Comparison of ENCODE assay signal across 1 cellular context in genomic region chr10:110567201-110568054, GRCh38.
A peak's percentile ranks its signal among the peaks of the same experiment; 100 is the strongest.
TF ChIP-seq lines count a peak whose summit lies in the region.

Gene SMC3 (plus strand): TSS chr10:110567695. CDS start chr10:110567817, 122 bp downstream.

TF ChIP-seq in K562, 482 proteins besides CTCF, POLR2A, EP300 and RAD21 (continued from another document and continues in another):
- TF ChIP-seq GMEB1 (CRISPR knock-in tag; IDR thresholded peaks at IDR 0.05) (0 out of 2 replicates have a peak, but pooled peaks have one; percentile 12), ZFX (CRISPR knock-in tag; IDR thresholded peaks at IDR 0.05) (peak; percentile 80), E2F8 (IDR thresholded peaks at IDR 0.05; ENCODE audit: low read depth, partially characterized antibody) (peak; percentile 72), WHSC1 (IDR thresholded peaks at IDR 0.05; ENCODE audit: low read length) (no peak), ATF7 (IDR thresholded peaks at IDR 0.05) (peak; percentile 100), ZKSCAN3 (CRISPR knock-in tag; IDR thresholded peaks at IDR 0.05) (no peak), RFX1 (IDR thresholded peaks at IDR 0.05) (peak; percentile 19; the same call in 1 of the 2 replicates), NR2C2 (CRISPR knock-in tag; IDR thresholded peaks at IDR 0.05) (peak; percentile 56; the same call in 1 of the 2 replicates), NR2C2 (tag; IDR thresholded peaks at IDR 0.05) (peak; percentile 89), NFYB (IDR thresholded peaks at IDR 0.05; ENCODE audit: extremely low read depth, insufficient read length) (peak; percentile 18), ZNF589 (CRISPR knock-in tag; IDR thresholded peaks at IDR 0.05; ENCODE audit: low read depth) (peak; percentile 49; the same call in 1 of the 2 replicates), RBBP5 (IDR thresholded peaks at IDR 0.05; ENCODE audit: borderline replicate concordance, insufficient read depth, low read length, poor library complexity, severe bottlenecking) (peak; percentile 54), TBP (optimal IDR thresholded peaks at IDR 0.05; ENCODE audit: low read depth, low read length) (peak; percentile 63), TCF7L2 (IDR thresholded peaks at IDR 0.05; ENCODE audit: low read depth, low read length) (peak; percentile 91), POLR2H (tag; IDR thresholded peaks at IDR 0.05; ENCODE audit: low read depth) (peak; percentile 72), CBX3 (IDR thresholded peaks at IDR 0.05; ENCODE audit: borderline replicate concordance in 1 of 2, low read length in 2 of 2) (peak in 1 of 2 experiments; percentile 70; a peak in 1 of 3 replicates), CREB1 (IDR thresholded peaks at IDR 0.05) (0 out of 2 replicates have a peak, but pooled peaks have one; percentile 11), CREB1 (CRISPR knock-in tag; IDR thresholded peaks at IDR 0.05) (peak; percentile 43; the same call in 1 of the 2 replicates), ZBTB2 (IDR thresholded peaks at IDR 0.05) (no peak), MBD2 (IDR thresholded peaks at IDR 0.05; ENCODE audit: borderline replicate concordance, low read depth) (peak; percentile 89), MYBL2 (IDR thresholded peaks at IDR 0.05; ENCODE audit: low read depth) (peak; percentile 94), MYBL2 (CRISPR knock-in tag; IDR thresholded peaks at IDR 0.05; ENCODE audit: borderline replicate concordance) (no peak), CBX1 (IDR thresholded peaks at IDR 0.05; ENCODE audit: low read depth) (0 out of 2 replicates have a peak, but pooled peaks have one; percentile 33), JUN (IDR thresholded peaks at IDR 0.05; ENCODE audit: borderline replicate concordance, low read depth, low read length) (peak; percentile 58; the same call in 1 of the 2 replicates), JUN (CRISPR knock-in tag; IDR thresholded peaks at IDR 0.05; ENCODE audit: borderline replicate concordance) (no peak), ZNF76 (CRISPR knock-in tag; IDR thresholded peaks at IDR 0.05; ENCODE audit: borderline replicate concordance) (no peak), ZC3H11A (IDR thresholded peaks at IDR 0.05; ENCODE audit: low read depth, low read length) (no peak), ZNF224 (CRISPR knock-in tag; IDR thresholded peaks at IDR 0.05) (no peak), EGR1 (conservative IDR thresholded peaks at IDR 0.05) (peak; percentile 80), TAF1 (IDR thresholded peaks at IDR 0.05; ENCODE audit: control insufficient read depth, extremely low read depth, insufficient read depth, low read length, severe bottlenecking) (peak; percentile 58), MAFF (IDR thresholded peaks at IDR 0.05; ENCODE audit: low read length) (peak; percentile 68; the same call in 1 of the 2 replicates), ZNF445 (CRISPR knock-in tag; IDR thresholded peaks at IDR 0.05; ENCODE audit: low read depth) (no peak), CBFA2T2 (conservative IDR thresholded peaks at IDR 0.05) (peak; percentile 35; the same call in 1 of the 2 replicates), MAZ (CRISPR knock-in tag; conservative IDR thresholded peaks at IDR 0.05 in 1 of 2, IDR thresholded peaks at IDR 0.05 in 1 of 2) (peak in 1 of 2 experiments; percentile 54; a peak in 3 of 4 replicates), CHCHD3 (CRISPR knock-in tag; IDR thresholded peaks at IDR 0.05) (no peak), ELK1 (CRISPR knock-in tag; IDR thresholded peaks at IDR 0.05) (no peak), PHF8 (IDR thresholded peaks at IDR 0.05; ENCODE audit: borderline replicate concordance, low read length) (peak; percentile 81; the same call in 1 of the 2 replicates)
- TF ChIP-seq, protein P1, sequence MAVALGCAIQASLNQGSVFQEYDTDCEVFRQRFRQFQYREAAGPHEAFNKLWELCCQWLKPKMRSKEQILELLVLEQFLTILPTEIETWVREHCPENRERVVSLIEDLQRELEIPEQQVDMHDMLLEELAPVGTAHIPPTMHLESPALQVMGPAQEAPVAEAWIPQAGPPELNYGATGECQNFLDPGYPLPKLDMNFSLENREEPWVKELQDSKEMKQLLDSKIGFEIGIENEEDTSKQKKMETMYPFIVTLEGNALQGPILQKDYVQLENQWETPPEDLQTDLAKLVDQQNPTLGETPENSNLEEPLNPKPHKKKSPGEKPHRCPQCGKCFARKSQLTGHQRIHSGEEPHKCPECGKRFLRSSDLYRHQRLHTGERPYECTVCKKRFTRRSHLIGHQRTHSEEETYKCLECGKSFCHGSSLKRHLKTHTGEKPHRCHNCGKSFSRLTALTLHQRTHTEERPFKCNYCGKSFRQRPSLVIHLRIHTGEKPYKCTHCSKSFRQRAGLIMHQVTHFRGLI (CRISPR knock-in tag; IDR thresholded peaks at IDR 0.05): no peak
- TF ChIP-seq, protein P2, sequence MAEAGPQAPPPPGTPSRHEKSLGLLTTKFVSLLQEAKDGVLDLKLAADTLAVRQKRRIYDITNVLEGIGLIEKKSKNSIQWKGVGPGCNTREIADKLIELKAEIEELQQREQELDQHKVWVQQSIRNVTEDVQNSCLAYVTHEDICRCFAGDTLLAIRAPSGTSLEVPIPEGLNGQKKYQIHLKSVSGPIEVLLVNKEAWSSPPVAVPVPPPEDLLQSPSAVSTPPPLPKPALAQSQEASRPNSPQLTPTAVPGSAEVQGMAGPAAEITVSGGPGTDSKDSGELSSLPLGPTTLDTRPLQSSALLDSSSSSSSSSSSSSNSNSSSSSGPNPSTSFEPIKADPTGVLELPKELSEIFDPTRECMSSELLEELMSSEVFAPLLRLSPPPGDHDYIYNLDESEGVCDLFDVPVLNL (CRISPR knock-in tag; IDR thresholded peaks at IDR 0.05; ENCODE audit: low read depth): peak; percentile 94
- TF ChIP-seq, protein P3, sequence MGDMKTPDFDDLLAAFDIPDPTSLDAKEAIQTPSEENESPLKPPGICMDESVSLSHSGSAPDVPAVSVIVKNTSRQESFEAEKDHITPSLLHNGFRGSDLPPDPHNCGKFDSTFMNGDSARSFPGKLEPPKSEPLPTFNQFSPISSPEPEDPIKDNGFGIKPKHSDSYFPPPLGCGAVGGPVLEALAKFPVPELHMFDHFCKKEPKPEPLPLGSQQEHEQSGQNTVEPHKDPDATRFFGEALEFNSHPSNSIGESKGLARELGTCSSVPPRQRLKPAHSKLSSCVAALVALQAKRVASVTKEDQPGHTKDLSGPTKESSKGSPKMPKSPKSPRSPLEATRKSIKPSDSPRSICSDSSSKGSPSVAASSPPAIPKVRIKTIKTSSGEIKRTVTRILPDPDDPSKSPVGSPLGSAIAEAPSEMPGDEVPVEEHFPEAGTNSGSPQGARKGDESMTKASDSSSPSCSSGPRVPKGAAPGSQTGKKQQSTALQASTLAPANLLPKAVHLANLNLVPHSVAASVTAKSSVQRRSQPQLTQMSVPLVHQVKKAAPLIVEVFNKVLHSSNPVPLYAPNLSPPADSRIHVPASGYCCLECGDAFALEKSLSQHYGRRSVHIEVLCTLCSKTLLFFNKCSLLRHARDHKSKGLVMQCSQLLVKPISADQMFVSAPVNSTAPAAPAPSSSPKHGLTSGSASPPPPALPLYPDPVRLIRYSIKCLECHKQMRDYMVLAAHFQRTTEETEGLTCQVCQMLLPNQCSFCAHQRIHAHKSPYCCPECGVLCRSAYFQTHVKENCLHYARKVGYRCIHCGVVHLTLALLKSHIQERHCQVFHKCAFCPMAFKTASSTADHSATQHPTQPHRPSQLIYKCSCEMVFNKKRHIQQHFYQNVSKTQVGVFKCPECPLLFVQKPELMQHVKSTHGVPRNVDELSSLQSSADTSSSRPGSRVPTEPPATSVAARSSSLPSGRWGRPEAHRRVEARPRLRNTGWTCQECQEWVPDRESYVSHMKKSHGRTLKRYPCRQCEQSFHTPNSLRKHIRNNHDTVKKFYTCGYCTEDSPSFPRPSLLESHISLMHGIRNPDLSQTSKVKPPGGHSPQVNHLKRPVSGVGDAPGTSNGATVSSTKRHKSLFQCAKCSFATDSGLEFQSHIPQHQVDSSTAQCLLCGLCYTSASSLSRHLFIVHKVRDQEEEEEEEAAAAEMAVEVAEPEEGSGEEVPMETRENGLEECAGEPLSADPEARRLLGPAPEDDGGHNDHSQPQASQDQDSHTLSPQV (IDR thresholded peaks at IDR 0.05): peak; percentile 85
- TF ChIP-seq, protein P4, sequence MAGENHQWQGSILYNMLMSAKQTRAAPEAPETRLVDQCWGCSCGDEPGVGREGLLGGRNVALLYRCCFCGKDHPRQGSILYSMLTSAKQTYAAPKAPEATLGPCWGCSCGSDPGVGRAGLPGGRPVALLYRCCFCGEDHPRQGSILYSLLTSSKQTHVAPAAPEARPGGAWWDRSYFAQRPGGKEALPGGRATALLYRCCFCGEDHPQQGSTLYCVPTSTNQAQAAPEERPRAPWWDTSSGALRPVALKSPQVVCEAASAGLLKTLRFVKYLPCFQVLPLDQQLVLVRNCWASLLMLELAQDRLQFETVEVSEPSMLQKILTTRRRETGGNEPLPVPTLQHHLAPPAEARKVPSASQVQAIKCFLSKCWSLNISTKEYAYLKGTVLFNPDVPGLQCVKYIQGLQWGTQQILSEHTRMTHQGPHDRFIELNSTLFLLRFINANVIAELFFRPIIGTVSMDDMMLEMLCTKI (IDR thresholded peaks at IDR 0.05; ENCODE audit: partially characterized antibody): no peak
- TF ChIP-seq, protein P5, sequence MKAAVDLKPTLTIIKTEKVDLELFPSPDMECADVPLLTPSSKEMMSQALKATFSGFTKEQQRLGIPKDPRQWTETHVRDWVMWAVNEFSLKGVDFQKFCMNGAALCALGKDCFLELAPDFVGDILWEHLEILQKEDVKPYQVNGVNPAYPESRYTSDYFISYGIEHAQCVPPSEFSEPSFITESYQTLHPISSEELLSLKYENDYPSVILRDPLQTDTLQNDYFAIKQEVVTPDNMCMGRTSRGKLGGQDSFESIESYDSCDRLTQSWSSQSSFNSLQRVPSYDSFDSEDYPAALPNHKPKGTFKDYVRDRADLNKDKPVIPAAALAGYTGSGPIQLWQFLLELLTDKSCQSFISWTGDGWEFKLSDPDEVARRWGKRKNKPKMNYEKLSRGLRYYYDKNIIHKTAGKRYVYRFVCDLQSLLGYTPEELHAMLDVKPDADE (conservative IDR thresholded peaks at IDR 0.05; ENCODE audit: control insufficient read depth, low read depth, low read length): 0 out of 2 replicates have a peak, but pooled peaks have one; percentile 26
- TF ChIP-seq, protein P6, sequence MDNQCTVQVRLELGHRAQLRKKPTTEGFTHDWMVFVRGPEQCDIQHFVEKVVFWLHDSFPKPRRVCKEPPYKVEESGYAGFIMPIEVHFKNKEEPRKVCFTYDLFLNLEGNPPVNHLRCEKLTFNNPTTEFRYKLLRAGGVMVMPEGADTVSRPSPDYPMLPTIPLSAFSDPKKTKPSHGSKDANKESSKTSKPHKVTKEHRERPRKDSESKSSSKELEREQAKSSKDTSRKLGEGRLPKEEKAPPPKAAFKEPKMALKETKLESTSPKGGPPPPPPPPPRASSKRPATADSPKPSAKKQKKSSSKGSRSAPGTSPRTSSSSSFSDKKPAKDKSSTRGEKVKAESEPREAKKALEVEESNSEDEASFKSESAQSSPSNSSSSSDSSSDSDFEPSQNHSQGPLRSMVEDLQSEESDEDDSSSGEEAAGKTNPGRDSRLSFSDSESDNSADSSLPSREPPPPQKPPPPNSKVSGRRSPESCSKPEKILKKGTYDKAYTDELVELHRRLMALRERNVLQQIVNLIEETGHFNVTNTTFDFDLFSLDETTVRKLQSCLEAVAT (IDR thresholded peaks at IDR 0.05): 0 out of 4 replicates have a peak, but pooled peaks of 1 of the 2 experiments have one; percentile 36
